In the genomic region with DNA sequence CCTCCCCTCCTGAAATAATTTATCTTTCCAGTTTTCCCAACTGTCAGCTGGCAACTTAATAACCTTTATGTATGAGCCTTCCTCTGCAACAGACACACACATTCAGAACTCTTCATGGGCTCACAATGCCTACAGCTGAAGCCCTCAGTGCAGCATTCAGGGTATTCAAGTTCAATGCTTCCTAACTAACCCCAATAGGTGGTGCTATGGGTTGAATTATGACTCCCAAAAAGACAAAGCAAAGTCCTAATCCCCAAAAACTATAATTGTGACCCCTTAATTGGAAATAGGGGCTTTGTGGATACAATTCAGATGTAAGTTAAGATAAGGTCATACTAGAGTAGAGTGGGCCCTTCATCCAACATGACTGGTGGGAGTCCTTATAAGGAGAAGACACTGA, we compare ENCODE assay signal across 11 cellular contexts.
DNase-seq lines count a peak whose midpoint lies in the region; ATAC-seq and TF ChIP-seq lines count a peak whose summit lies in the region.
"Had no signal": no experiment of that assay in that cellular context is flagged by ENCODE, and none has a peak within 500 bp of the region (broad histone marks: within the 10 kb centered on the region; RNA-seq: fewer than 3 reads in every experiment).

No MANE protein-coding gene starts in this region.

- no peaks in the 10 kb centered on the region for H3F3A ChIP-seq in PC-3 (ENCODE audit: low read length, unreplicated experiment)

- no peaks in the 10 kb centered on the region for H4K20me1 ChIP-seq in PC-3 (ENCODE audit: low read length)

- H3K79me2 ChIP-seq in PC-3 (ENCODE audit: low read length) = no peaks in the 10 kb centered on the region

- ATAC-seq in PC-3 (peak; percentile 22; the same call in 1 of the 2 replicates), GM21360 (IDR thresholded peaks at IDR 0.05; ENCODE audit: unreplicated experiment) (no peak), body of pancreas (no peak)

- TF ChIP-seq CTCF in AG09319 (IDR thresholded peaks at IDR 0.05; ENCODE audit: low read depth, low read length) (peak; percentile 44), GM13976 (IDR thresholded peaks at IDR 0.05; ENCODE audit: borderline replicate concordance, control extremely low read depth, extremely low read depth, insufficient read depth, missing control alignments) (peak; percentile 27), PC-3 (conservative IDR thresholded peaks at IDR 0.05; ENCODE audit: low read depth, low read length) (peak; percentile 43), fibroblast of the aortic adventitia (IDR thresholded peaks at IDR 0.05; ENCODE audit: insufficient read depth, low read length) (peak; percentile 23), body of pancreas (IDR thresholded peaks at IDR 0.05) (no peak)

- H2AFZ ChIP-seq in PC-3 (ENCODE audit: low read length) = no peak overlapping the region

- DNase-seq in AG09319 (ENCODE audit: extremely low read depth, low read depth) = no peak
- no peak for DNase-seq in GM13976 (ENCODE audit: low spot score)
- DNase-seq in PC-3 = peak; percentile 22
- peak; percentile 27 for DNase-seq in fibroblast of the aortic adventitia (ENCODE audit: low read depth)
- DNase-seq in NCI-H2171 treated with DMSO at 0.1 percent for 48 hours (lab: John Stamatoyannopoulos, UW) = no peak
- no peak for DNase-seq in stimulated activated CD4-positive, alpha-beta T cell treated with anti-CD3 and anti-CD28 coated beads, Interleukin-12 subunit alpha, Interleukin-12 subunit beta, amount 100 ng/mL, for 4 hours
- DNase-seq in body of pancreas = no peak
- DNase-seq: activated CD4-positive, alpha-beta memory T cell treated with anti-CD3 and anti-CD28 coated beads, Interleukin-2, amount 10 ng/mL, durations not matched to agents 7 days and 5 days; NCI-H1105 treated with DMSO at 0.1 percent for 48 hours; SHP77 had no signal

- H3K4me3 ChIP-seq in PC-3 (ENCODE audit: low read length) (no peak overlapping the region), fibroblast of the aortic adventitia (ENCODE audit: low read depth, low read length) (no peak overlapping the region), body of pancreas (no peak overlapping the region)

- no peak overlapping the region for H3K9ac ChIP-seq in PC-3 (ENCODE audit: low read length)

- no peaks in the 10 kb centered on the region for H3K9me2 ChIP-seq in PC-3 (replicated peaks; ENCODE audit: low read length)

- intact Hi-C loops in PC-3 (cut with micrococcal nuclease) = no loop called here
- intact Hi-C loops in body of pancreas (cut with DNase I) = no loop called here

- no peaks in the 10 kb centered on the region for H3K9me3 ChIP-seq in PC-3 (ENCODE audit: low read length)
- H3K9me3 ChIP-seq in body of pancreas = no peaks in the 10 kb centered on the region

- no peak for TF ChIP-seq POLR2A in body of pancreas (IDR thresholded peaks at IDR 0.05)

- no peak overlapping the region for H3K4me2 ChIP-seq in PC-3 (ENCODE audit: low read length)

- CTCF ChIA-PET in PC-3 (lab: Charles Lee) = no interaction called here

- H3K4me1 ChIP-seq in PC-3 (ENCODE audit: insufficient read depth, low read length) (no peaks in the 10 kb centered on the region), body of pancreas (no peaks in the 10 kb centered on the region)

- POLR2A ChIA-PET in PC-3 (lab: Charles Lee; ENCODE audit: unreplicated experiment) = no interaction called here

- no peaks in the 10 kb centered on the region for H3K27me3 ChIP-seq in PC-3 (ENCODE audit: low read length)
- no peaks in the 10 kb centered on the region for H3K27me3 ChIP-seq in body of pancreas

- H3K36me3 ChIP-seq in PC-3 (ENCODE audit: low read depth, low read length) (no peaks in the 10 kb centered on the region), body of pancreas (replicated peaks in 1 of 2; ENCODE audit: insufficient read depth in 1 of 2, low read depth in 2 of 2) (no peaks in the 10 kb centered on the region)

- H3K27ac ChIP-seq in PC-3 (ENCODE audit: low read length) = no peak overlapping the region
- no peak overlapping the region for H3K27ac ChIP-seq in body of pancreas

- no TSS peak for BruUV-seq in PC-3 (replicated peaks; lab: Mats Ljungman, UMichigan)

- in situ Hi-C loops in GM13976 (cut with MboI; ENCODE audit: low sequenced_read_pairs, unreplicated experiment) = no loop called here

Comparison
In these comparisons a context has a peak if more than half of its experiments do, and no peak if none do; other contexts are left out.
1. DNase-seq: peak in PC-3 (single experiment) and fibroblast of the aortic adventitia (single experiment); none in AG09319 (single experiment), GM13976 (single experiment), NCI-H2171 treated with DMSO at 0.1 percent for 48 hours (single experiment), stimulated activated CD4-positive, alpha-beta T cell treated with anti-CD3 and anti-CD28 coated beads, Interleukin-12 subunit alpha, Interleukin-12 subunit beta, amount 100 ng/mL, for 4 hours (single experiment) and body of pancreas (0 of 4).
2. CTCF ChIP-seq: peak in AG09319 (single experiment), GM13976 (single experiment), PC-3 (single experiment) and fibroblast of the aortic adventitia (single experiment); none in body of pancreas (0 of 7).